In genomic region chr5:62064993-62065392, GRCh38 we compare ENCODE assay signal across 18 cellular contexts.
"Had no signal": no experiment of that assay in that cellular context is flagged by ENCODE, and none has a peak within 500 bp of the region (broad histone marks: within the 10 kb centered on the region; RNA-seq: fewer than 3 reads in every experiment).

No MANE protein-coding gene starts in this region.

- H3K9me3 ChIP-seq: esophagus muscularis mucosa, tibial nerve, vagina had no signal

- H3K27me3 ChIP-seq: cardiac muscle cell, esophagus muscularis mucosa, tibial nerve, vagina had no signal

- H3K9me3 Mint-ChIP-seq: activated naive CD4-positive, alpha-beta T cell treated with anti-CD3 and anti-CD28 coated beads for 36 hours; natural killer cell treated with Interleukin-12 subunit alpha and Interleukin-12 subunit beta and Interleukin-15 and Interleukin-18, amount 100 ng/mL, for 72 hours; T-helper 2 cell treated with Interferon-gamma antibody and Interleukin-4, amounts not matched to agents 5 μg/mL and 100 μg/mL, for 36 hours had no signal

- H3K36me3 ChIP-seq: cardiac muscle cell, esophagus muscularis mucosa, tibial nerve, vagina had no signal

- H3K27ac ChIP-seq: cardiac muscle cell, esophagus muscularis mucosa, skin epidermis, tibial nerve, vagina had no signal

- DNase-seq: activated CD4-positive, alpha-beta T cell treated with anti-CD3 and anti-CD28 coated beads, Interleukin-2, amount 50 U/mL, for 4 hours; activated CD4-positive, CD25-positive, alpha-beta regulatory T cell treated with anti-CD3 and anti-CD28 coated beads, Interleukin-2, amount 50 U/mL, for 72 hours; activated naive CD4-positive, alpha-beta T cell treated with anti-CD3 and anti-CD28 coated beads for 36 hours; activated T-cell treated with anti-CD3 and anti-CD28 coated beads for 4 hours; glutamatergic neuron; left ventricle myocardium superior; mesendoderm; retina; stimulated activated CD4-positive, alpha-beta T cell treated with anti-CD3 and anti-CD28 coated beads, Interleukin-4, amount 100 ng/mL, for 24 hours; stimulated activated naive CD4-positive, alpha-beta T cell; substantia nigra had no signal

- ATAC-seq: left ventricle myocardium superior; natural killer cell treated with Interleukin-12 subunit alpha and Interleukin-12 subunit beta and Interleukin-15 and Interleukin-18, amount 100 ng/mL, for 72 hours had no signal

- H3K27ac Mint-ChIP-seq: activated naive CD4-positive, alpha-beta T cell treated with anti-CD3 and anti-CD28 coated beads for 36 hours; natural killer cell treated with Interleukin-12 subunit alpha and Interleukin-12 subunit beta and Interleukin-15 and Interleukin-18, amount 100 ng/mL, for 72 hours; T-helper 2 cell treated with Interferon-gamma antibody and Interleukin-4, amounts not matched to agents 5 μg/mL and 100 μg/mL, for 36 hours had no signal

- H3K4me1 ChIP-seq: esophagus muscularis mucosa, tibial nerve, vagina had no signal

- H3K4me3 ChIP-seq: cardiac muscle cell, esophagus muscularis mucosa, skin epidermis, tibial nerve, vagina had no signal

- H3K36me3 Mint-ChIP-seq: natural killer cell treated with Interleukin-12 subunit alpha and Interleukin-12 subunit beta and Interleukin-15 and Interleukin-18, amount 100 ng/mL, for 72 hours had no signal
